ENCODE assay signal across 10 cellular contexts in genomic region chr7:111082351-111082750, GRCh38. TPM values are rescaled to one million over a fixed set of nuclear protein-coding genes. Genes with fewer than 3 reads are reported as not detected.
DNase-seq lines count a peak whose midpoint lies in the region; ATAC-seq and TF ChIP-seq lines count a peak whose summit lies in the region.
"Had no signal": no experiment of that assay in that cellular context is flagged by ENCODE, and none has a peak within 500 bp of the region (broad histone marks: within the 10 kb centered on the region; RNA-seq: fewer than 3 reads in every experiment).

No MANE protein-coding gene starts in this region.

- no peaks in the 10 kb centered on the region for H3K36me3 Mint-ChIP-seq in activated naive CD4-positive, alpha-beta T cell treated with anti-CD3 and anti-CD28 coated beads for 36 hours (ENCODE audit: low read depth)
- H3K36me3 Mint-ChIP-seq in activated B cell treated with CpG ODN at 0.5 μM for 24 hours (ENCODE audit: low read depth), result no peaks in the 10 kb centered on the region

- H3K36me3 ChIP-seq in thymus (ENCODE audit: control insufficient read depth, insufficient read depth), result no peaks in the 10 kb centered on the region
- H3K36me3 ChIP-seq: BE2C had no signal

- TF ChIP-seq CTCF in activated B cell treated with CpG ODN at 0.5 μM for 24 hours (IDR thresholded peaks at IDR 0.05) (no peak), fibroblast of pulmonary artery (IDR thresholded peaks at IDR 0.05; ENCODE audit: low read length, missing control alignments) (no peak)

- 67% methylated on average over 4 of the region's 4 CpGs for WGBS in thymus

- H3K9me3 Mint-ChIP-seq in activated naive CD4-positive, alpha-beta T cell treated with anti-CD3 and anti-CD28 coated beads for 36 hours, result peaks cover 4% of the 10 kb centered on the region
- H3K9me3 Mint-ChIP-seq in activated B cell treated with CpG ODN at 0.5 μM for 24 hours, result peaks cover 3% of the 10 kb centered on the region

- no peaks in the 10 kb centered on the region for H3K27me3 Mint-ChIP-seq in activated naive CD4-positive, alpha-beta T cell treated with anti-CD3 and anti-CD28 coated beads for 36 hours (ENCODE audit: low read depth)
- H3K27me3 Mint-ChIP-seq in activated B cell treated with CpG ODN at 0.5 μM for 24 hours, result no peaks in the 10 kb centered on the region

- no peaks in the 10 kb centered on the region for H3K27me3 ChIP-seq in thymus (ENCODE audit: control insufficient read depth, insufficient read depth)
- H3K27me3 ChIP-seq: BE2C had no signal

- POLR2A ChIA-PET in activated B cell treated with CpG ODN at 0.5 μM for 24 hours (lab: Charles Lee), result interaction anchor here (1.8 kb wide), 1 partner anchor 55 kb away, joined by 24 read pairs; no protein-coding TSS in a partner anchor

- DNase-seq in activated naive CD4-positive, alpha-beta T cell treated with anti-CD3 and anti-CD28 coated beads for 36 hours, result no peak
- DNase-seq in activated naive CD4-positive, alpha-beta T cell (lab: John Stamatoyannopoulos, UW), result no peak
- DNase-seq in activated B cell treated with CpG ODN at 0.5 μM for 24 hours, result no peak
- DNase-seq in fibroblast of pulmonary artery (ENCODE audit: low read depth), result peak; percentile 11
- DNase-seq in NCI-H1436 (lab: John Stamatoyannopoulos, UW), result no peak
- DNase-seq in DMS53 treated with DMSO at 0.1 percent for 48 hours (lab: John Stamatoyannopoulos, UW; ENCODE audit: unreplicated experiment), result no peak
- DNase-seq in DMS153 treated with DMSO at 0.1 percent for 48 hours (lab: John Stamatoyannopoulos, UW; ENCODE audit: unreplicated experiment), result no peak
- DNase-seq: BE2C, NCI-H774 had no signal

- H3K4me1 ChIP-seq in thymus (ENCODE audit: control insufficient read depth, insufficient read depth, low read length), result peaks cover 13% of the 10 kb centered on the region
- H3K4me1 ChIP-seq: BE2C had no signal

- no peak overlapping the region for H3K4me3 ChIP-seq in fibroblast of pulmonary artery (replicated peaks; ENCODE audit: low read depth, low read length)
- H3K4me3 ChIP-seq in thymus (ENCODE audit: low read length), result no peak overlapping the region

- intact Hi-C loops in activated naive CD4-positive, alpha-beta T cell treated with anti-CD3 and anti-CD28 coated beads for 36 hours (cut with micrococcal nuclease), result loop anchor here (2.0 to 5.0 kb wide), 2 partner anchors 20 to 175 kb away; no protein-coding TSS in a partner anchor
- intact Hi-C loops in activated B cell treated with CpG ODN at 0.5 μM for 24 hours (cut with micrococcal nuclease), result loop anchor here (2.0 to 5.0 kb wide), 6 partner anchors 22 to 1710 kb away; partner anchors contain the start of genes IFRD1, IMMP2L and TMEM168

- H3K4me3 Mint-ChIP-seq in activated naive CD4-positive, alpha-beta T cell treated with anti-CD3 and anti-CD28 coated beads for 36 hours, result peak overlapping the region; percentile 5
- H3K4me3 Mint-ChIP-seq in activated B cell treated with CpG ODN at 0.5 μM for 24 hours, result no peak overlapping the region

- H3K27ac ChIP-seq in thymus (ENCODE audit: low read depth), result peak overlapping the region; percentile 84

- peaks cover 64% of the 10 kb centered on the region for H3K4me1 Mint-ChIP-seq in activated naive CD4-positive, alpha-beta T cell treated with anti-CD3 and anti-CD28 coated beads for 36 hours (ENCODE audit: low read depth)
- H3K4me1 Mint-ChIP-seq in activated B cell treated with CpG ODN at 0.5 μM for 24 hours, result peaks cover 48% of the 10 kb centered on the region

- ATAC-seq in activated B cell treated with CpG ODN at 0.5 μM for 24 hours (ENCODE audit: low read depth), result no peak

- peak overlapping the region; percentile 59 for H3K27ac Mint-ChIP-seq in activated naive CD4-positive, alpha-beta T cell treated with anti-CD3 and anti-CD28 coated beads for 36 hours
- H3K27ac Mint-ChIP-seq in activated B cell treated with CpG ODN at 0.5 μM for 24 hours, result peak overlapping the region; percentile 35

- H3K9me3 ChIP-seq in thymus (ENCODE audit: control insufficient read depth), result no peaks in the 10 kb centered on the region
- H3K9me3 ChIP-seq: BE2C had no signal

- CTCF ChIA-PET in activated naive CD4-positive, alpha-beta T cell treated with anti-CD3 and anti-CD28 coated beads for 36 hours (lab: Charles Lee), result interaction anchor here (0.6 to 1.6 kb wide), 4 partner anchors 14 to 51 kb away, joined by 3 to 13 read pairs (median 3); no protein-coding TSS in a partner anchor
- CTCF ChIA-PET in activated B cell treated with CpG ODN at 0.5 μM for 24 hours (lab: Charles Lee), result interaction anchor here (2.4 kb wide), 1 partner anchor 16 kb away, joined by 7 read pairs; no protein-coding TSS in a partner anchor

RNA-seq across cellular contexts. Expression of gene LRRN3, which starts 8.6 kb away (rescaled TPM):
- 1 to 10 TPM; 5.4 to 5.8 TPM for total RNA-seq in activated naive CD4-positive, alpha-beta T cell treated with anti-CD3 and anti-CD28 coated beads for 36 hours
- total RNA-seq in activated B cell treated with CpG ODN at 0.5 μM for 24 hours, result not detected in 2 replicates
- polyA plus RNA-seq in thymus, result 5.4 TPM
